Comparison of ENCODE assay signal across 8 cellular contexts in genomic region chr9:96449522-96449843, GRCh38. TPM values are rescaled to one million over a fixed set of nuclear protein-coding genes. Genes with fewer than 3 reads are reported as not detected.
DNase-seq lines count a peak whose midpoint lies in the region; TF ChIP-seq lines count a peak whose summit lies in the region.

No MANE protein-coding gene starts in this region.

- H3K4me2 ChIP-seq in GM23248 (ENCODE audit: unreplicated experiment): peak overlapping the region; percentile 76

- H3K4me3 ChIP-seq in GM12865 (ENCODE audit: low read depth, low read length) (peak overlapping the region; percentile 58), GM23248 (peak overlapping the region; percentile 83), epithelial cell of esophagus (ENCODE audit: low read length) (peak overlapping the region; percentile 55), neutrophil (ENCODE audit: low read depth in 1 of 2, low read length in 1 of 2) (peak overlapping the region; percentile 69 to 70)

- in situ Hi-C loops in GM23248 (cut with MboI): no loop called here

- peak overlapping the region; percentile 93 for H2AFZ ChIP-seq in GM23248

- H3K4me1 ChIP-seq in GM23248 (ENCODE audit: insufficient read depth) (peaks cover 11% of the 10 kb centered on the region), neutrophil (ENCODE audit: control insufficient read depth in 1 of 2, insufficient read depth in 1 of 2, low read depth in 1 of 2, low read length in 1 of 2) (peaks cover 15 to 18% of the 10 kb centered on the region in 2 experiments)

- H3K79me2 ChIP-seq in GM23248 (ENCODE audit: insufficient read depth): peaks cover 40% of the 10 kb centered on the region

- peak overlapping the region; percentile 66 for H3K9ac ChIP-seq in GM23248

- DNase-seq in GM12865 (ENCODE audit: low read depth) (no peak), GM23248 (no peak), NOMO-1 treated with dmso at 0.1 percent for 144 hours (lab: John Stamatoyannopoulos, UW; ENCODE audit: unreplicated experiment) (peak; percentile 46), epithelial cell of esophagus (ENCODE audit: low read depth) (no peak), glomerular visceral epithelial cell (ENCODE audit: extremely low spot score) (no peak), GOT3 (lab: John Stamatoyannopoulos, UW) (no peak), AG08395 (ENCODE audit: low spot score) (no peak)

- TF ChIP-seq CTCF in GM12865 (IDR thresholded peaks at IDR 0.05; ENCODE audit: insufficient read depth, low read depth, low read length, missing control alignments) (no peak), epithelial cell of esophagus (IDR thresholded peaks at IDR 0.05; ENCODE audit: insufficient read depth, low read depth, low read length, missing control alignments) (no peak), neutrophil (IDR thresholded peaks at IDR 0.05) (no peak)

- H3K27me3 ChIP-seq in GM23248 (replicated peaks; ENCODE audit: insufficient read depth) (no peaks in the 10 kb centered on the region), neutrophil (peaks cover 91% of the 10 kb centered on the region)

- no peaks in the 10 kb centered on the region for H3K9me2 ChIP-seq in GM23248 (ENCODE audit: insufficient read depth)

- H3K36me3 ChIP-seq in GM23248 (ENCODE audit: low read depth) (no peaks in the 10 kb centered on the region), neutrophil (no peaks in the 10 kb centered on the region)

- H3F3A ChIP-seq in GM23248 (ENCODE audit: insufficient read depth): peaks cover 4% of the 10 kb centered on the region; the same call in 1 of the 2 replicates

- H3K27ac ChIP-seq in GM23248 (peak overlapping the region; percentile 73), neutrophil (no peak overlapping the region)

- H4K20me1 ChIP-seq in GM23248 (ENCODE audit: insufficient read depth): no peaks in the 10 kb centered on the region

- H3K9me3 ChIP-seq in GM23248 (ENCODE audit: low read depth) (no peaks in the 10 kb centered on the region), neutrophil (no peaks in the 10 kb centered on the region)

- WGBS in GM23248 (ENCODE audit: low coverage in 1 of 2, low lambda C conversion rate in 2 of 2, missing lambda C conversion rate in 2 of 2), 2 experiments: 2 to 3% methylated on average over 7 of the region's 7 CpGs

RNA-seq across cellular contexts. Expression of gene HABP4, which starts 0.5 kb away (rescaled TPM):
- 10.4 and 13.2 TPM in 2 replicates for total RNA-seq in GM23248 (2014; rRNA removed; shearing (Covaris generic))
- 15.7 and 17.2 TPM in 2 replicates for polyA plus RNA-seq in GM23248 (2016; fragmentation: Nextera tagmentation; extraction: Ambion mirVana)

RNA-seq across cellular contexts. Expression of gene ZNF367, which starts 31.3 kb away (rescaled TPM):
- 7.3 and 9.3 TPM in 2 replicates for total RNA-seq in GM23248 (2014; rRNA removed; shearing (Covaris generic))
- polyA plus RNA-seq in GM23248 (2016; fragmentation: Nextera tagmentation; extraction: Ambion mirVana): 2.1 and 2.8 TPM in 2 replicates
